10 cellular contexts compared by ENCODE assay signal in the genomic region with DNA sequence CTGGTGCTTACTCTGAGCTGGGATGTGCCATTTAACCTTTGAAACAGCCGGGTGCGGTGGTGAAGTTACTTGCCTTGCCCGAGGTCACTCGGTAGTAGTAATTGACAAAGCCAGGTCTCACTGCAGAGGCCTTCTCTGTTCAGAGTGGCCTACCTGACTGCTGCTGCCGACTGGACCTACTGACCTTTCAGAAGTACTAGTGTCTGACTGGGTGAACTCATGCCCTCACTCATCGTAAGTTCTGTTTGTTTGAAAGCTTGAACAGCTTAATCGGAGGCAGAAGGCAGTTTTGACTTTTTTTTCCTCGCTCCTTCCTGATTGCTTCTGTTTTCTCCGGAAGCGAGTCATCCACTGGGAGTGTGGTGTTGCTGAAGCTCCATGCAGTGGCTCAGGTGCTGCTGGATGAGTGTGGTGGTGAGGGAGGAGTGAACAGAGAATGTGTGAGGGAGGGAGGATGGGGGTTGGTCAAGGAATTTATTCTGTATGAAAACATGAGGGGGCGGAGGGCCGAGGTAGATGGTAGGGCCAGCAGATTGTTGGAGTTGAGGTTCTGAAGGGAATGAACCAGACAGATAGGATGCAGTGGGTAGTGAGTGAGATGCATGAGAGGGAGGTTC. TPM values are rescaled to one million over a fixed set of nuclear protein-coding genes. Genes with fewer than 3 reads are reported as not detected.
DNase-seq lines count a peak whose midpoint lies in the region; ATAC-seq, FAIRE-seq and TF ChIP-seq lines count a peak whose summit lies in the region.
"Had no signal": no experiment of that assay in that cellular context is flagged by ENCODE, and none has a peak within 500 bp of the region (broad histone marks: within the 10 kb centered on the region; RNA-seq: fewer than 3 reads in every experiment).

No MANE protein-coding gene starts in this region.

- DNase-seq in activated CD8-positive, alpha-beta T cell treated with anti-CD3 and anti-CD28 coated beads for 36 hours: no peak
- DNase-seq in activated CD8-positive, alpha-beta T cell treated with anti-CD3 and anti-CD28 coated beads, Interleukin-2, amount 10 ng/mL, durations not matched to agents 7 days and 5 days: no peak
- DNase-seq in K562 (ENCODE audit: extremely low read depth in 1 of 4, low spot score in 3 of 4) (peak; percentile 42 to 57 (median 54)), urothelium cell line (ENCODE audit: low spot score) (peak; percentile 73)
- DNase-seq in activated effector memory CD4-positive, alpha-beta T cell treated with anti-CD3 and anti-CD28 coated beads, Interleukin-2, amount 50 U/mL, for 16 hours: no peak
- DNase-seq in activated CD4-positive, alpha-beta T cell treated with anti-CD3 and anti-CD28 coated beads, Interleukin-2, amount 50 U/mL, for 1 hour: no peak
- DNase-seq: immature natural killer cell had no signal

- peak; percentile 55 for FAIRE-seq in K562 (lab: Jason Lieb, UNC)
- peak; percentile 17 for FAIRE-seq in urothelium cell line (lab: Jason Lieb, UNC)

- no peaks in the 10 kb centered on the region for H3K79me2 ChIP-seq in K562 (ENCODE audit: control insufficient read depth, insufficient read depth, low read length)

- H3K36me3 Mint-ChIP-seq in activated CD8-positive, alpha-beta T cell treated with anti-CD3 and anti-CD28 coated beads for 36 hours (ENCODE audit: low read depth): no peaks in the 10 kb centered on the region
- H3K36me3 Mint-ChIP-seq in activated CD8-positive, alpha-beta T cell treated with anti-CD3 and anti-CD28 coated beads, Interleukin-2, amount 10 ng/mL, durations not matched to agents 7 days and 5 days (ENCODE audit: low read depth): peaks cover 1% of the 10 kb centered on the region
- H3K36me3 Mint-ChIP-seq: immature natural killer cell had no signal

- H3K9ac ChIP-seq in K562 (ENCODE audit: insufficient read depth in 1 of 2, low read depth in 2 of 2, low read length in 2 of 2): peak overlapping the region; percentile 23 to 49; a peak in 2 of 4 replicates
- no peak overlapping the region for H3K9ac ChIP-seq in liver (ENCODE audit: low read depth in 1 of 2, low read length in 2 of 2)

- H3K4me3 ChIP-seq in K562 (no peak overlapping the region), liver (ENCODE audit: low read depth in 1 of 3, low read length in 3 of 3) (no peak overlapping the region)

- H3K9me3 ChIP-seq in K562 (replicated peaks; ENCODE audit: control insufficient read depth, insufficient read depth, low read depth, low read length) (no peaks in the 10 kb centered on the region), liver (ENCODE audit: control insufficient read depth in 4 of 4, low read length in 3 of 4) (no peaks in the 10 kb centered on the region)

- TF ChIP-seq CTCF in activated CD8-positive, alpha-beta T cell treated with anti-CD3 and anti-CD28 coated beads for 36 hours (IDR thresholded peaks at IDR 0.05): no peak
- TF ChIP-seq CTCF in K562 (IDR thresholded peaks at IDR 0.05 in 2 of 3, conservative IDR thresholded peaks at IDR 0.05 in 1 of 3; ENCODE audit: insufficient read depth in 2 of 3, low read depth in 1 of 3, low read length in 3 of 3) (no peak), liver (IDR thresholded peaks at IDR 0.05; ENCODE audit: low read depth, low read length, missing input control) (no peak)

- peak overlapping the region; percentile 84 for H2AFZ ChIP-seq in K562 (ENCODE audit: low read depth, low read length)

- H3K36me3 ChIP-seq in K562 (ENCODE audit: control insufficient read depth, insufficient read depth, low read length): no peaks in the 10 kb centered on the region
- no peaks in the 10 kb centered on the region for H3K36me3 ChIP-seq in liver (ENCODE audit: control insufficient read depth in 4 of 4, insufficient read depth in 3 of 4, low read depth in 1 of 4, low read length in 3 of 4)

- intact Hi-C loops in activated CD8-positive, alpha-beta T cell treated with anti-CD3 and anti-CD28 coated beads for 36 hours (cut with micrococcal nuclease): loop anchor here (10.0 kb wide), 1 partner anchor 48 kb away; the partner anchor contains the start of genes KCNK6 and YIF1B
- intact Hi-C loops in K562 (cut with micrococcal nuclease): no loop called here

- no peaks in the 10 kb centered on the region for H3K27me3 ChIP-seq in K562 (ENCODE audit: control insufficient read depth in 2 of 2, insufficient read depth in 2 of 2, low read length in 2 of 2)
- no peaks in the 10 kb centered on the region for H3K27me3 ChIP-seq in liver (ENCODE audit: control insufficient read depth in 4 of 4, insufficient read depth in 4 of 4, low read length in 3 of 4)

- CTCF ChIA-PET in activated CD8-positive, alpha-beta T cell treated with anti-CD3 and anti-CD28 coated beads for 36 hours (lab: Charles Lee): interaction anchor here (1.7 to 5.3 kb wide), 4 partner anchors 8 to 69 kb away, joined by 4 to 30 read pairs (median 8); partner anchors contain the start of gene CATSPERG
- CTCF ChIA-PET in activated CD8-positive, alpha-beta T cell treated with anti-CD3 and anti-CD28 coated beads, Interleukin-2, amount 10 ng/mL, durations not matched to agents 7 days and 5 days (lab: Charles Lee): interaction anchor here (0.7 to 4.2 kb wide), 5 partner anchors 11 to 68 kb away, joined by 3 to 22 read pairs (median 5); partner anchors contain the start of genes CATSPERG, KCNK6 and PPP1R14A
- CTCF ChIA-PET in K562 (lab: Yijun Ruan, JAX; ENCODE audit: low intra/inter-chr PET ratio): no interaction called here

- no peaks in the 10 kb centered on the region for H3K9me3 Mint-ChIP-seq in activated CD8-positive, alpha-beta T cell treated with anti-CD3 and anti-CD28 coated beads for 36 hours
- no peaks in the 10 kb centered on the region for H3K9me3 Mint-ChIP-seq in activated CD8-positive, alpha-beta T cell treated with anti-CD3 and anti-CD28 coated beads, Interleukin-2, amount 10 ng/mL, durations not matched to agents 7 days and 5 days (ENCODE audit: insufficient read depth)
- H3K9me3 Mint-ChIP-seq: immature natural killer cell had no signal

- no peak for TF ChIP-seq RAD21 in K562 (CRISPR knock-in tag; conservative IDR thresholded peaks at IDR 0.05 in 1 of 2, IDR thresholded peaks at IDR 0.05 in 1 of 2)
- TF ChIP-seq RAD21 in liver (IDR thresholded peaks at IDR 0.05): no peak

- H3K4me2 ChIP-seq in K562 (ENCODE audit: insufficient read depth, low read length): peak overlapping the region; percentile 31; the same call in 1 of the 2 replicates

- H4K20me1 ChIP-seq in K562 (replicated peaks; ENCODE audit: control insufficient read depth, insufficient read depth, low read length): no peaks in the 10 kb centered on the region

- H3K4me1 ChIP-seq in K562 (replicated peaks in 1 of 2; ENCODE audit: control insufficient read depth in 2 of 2, insufficient read depth in 2 of 2, low read length in 2 of 2): peaks cover 47 to 62% of the 10 kb centered on the region in 2 experiments
- H3K4me1 ChIP-seq in liver (ENCODE audit: control insufficient read depth in 4 of 4, insufficient read depth in 4 of 4, low read length in 3 of 4): peaks cover 0 to 12% (median 9%) of the 10 kb centered on the region in 4 donors

- H3K27ac Mint-ChIP-seq in activated CD8-positive, alpha-beta T cell treated with anti-CD3 and anti-CD28 coated beads for 36 hours: no peak overlapping the region
- H3K27ac Mint-ChIP-seq in activated CD8-positive, alpha-beta T cell treated with anti-CD3 and anti-CD28 coated beads, Interleukin-2, amount 10 ng/mL, durations not matched to agents 7 days and 5 days: no peak overlapping the region
- H3K27ac Mint-ChIP-seq: immature natural killer cell had no signal

- TF ChIP-seq POLR2A in K562 (conservative IDR thresholded peaks at IDR 0.05): no peak

- no peak for ATAC-seq in activated CD8-positive, alpha-beta T cell treated with anti-CD3 and anti-CD28 coated beads for 36 hours
- ATAC-seq in activated CD8-positive, alpha-beta T cell treated with anti-CD3 and anti-CD28 coated beads, Interleukin-2, amount 10 ng/mL, durations not matched to agents 7 days and 5 days: no peak
- ATAC-seq in K562 (no peak), GM21528 (IDR thresholded peaks at IDR 0.05; ENCODE audit: low FRiP score, unreplicated experiment) (no peak)

- peak overlapping the region; percentile 35 for H3K4me3 Mint-ChIP-seq in activated CD8-positive, alpha-beta T cell treated with anti-CD3 and anti-CD28 coated beads for 36 hours
- no peak overlapping the region for H3K4me3 Mint-ChIP-seq in activated CD8-positive, alpha-beta T cell treated with anti-CD3 and anti-CD28 coated beads, Interleukin-2, amount 10 ng/mL, durations not matched to agents 7 days and 5 days

- peaks cover 48% of the 10 kb centered on the region for H3K4me1 Mint-ChIP-seq in activated CD8-positive, alpha-beta T cell treated with anti-CD3 and anti-CD28 coated beads for 36 hours (ENCODE audit: low read depth)
- H3K4me1 Mint-ChIP-seq in activated CD8-positive, alpha-beta T cell treated with anti-CD3 and anti-CD28 coated beads, Interleukin-2, amount 10 ng/mL, durations not matched to agents 7 days and 5 days (ENCODE audit: low read depth): peaks cover 27% of the 10 kb centered on the region

- no peak for TF ChIP-seq EP300 in K562 (IDR thresholded peaks at IDR 0.05; ENCODE audit: low read length)

- BruUV-seq in K562 (replicated peaks; lab: Mats Ljungman, UMichigan): no TSS peak

- H3K27me3 Mint-ChIP-seq in activated CD8-positive, alpha-beta T cell treated with anti-CD3 and anti-CD28 coated beads for 36 hours: no peaks in the 10 kb centered on the region
- no peaks in the 10 kb centered on the region for H3K27me3 Mint-ChIP-seq in activated CD8-positive, alpha-beta T cell treated with anti-CD3 and anti-CD28 coated beads, Interleukin-2, amount 10 ng/mL, durations not matched to agents 7 days and 5 days (ENCODE audit: low read depth)

- in situ Hi-C loops in K562 (cut with MboI): no loop called here

- H3K27ac ChIP-seq in K562 (ENCODE audit: extremely low read depth, low read depth, low read length) (peak overlapping the region; percentile 60), liver (ENCODE audit: low read depth in 1 of 2, low read length in 2 of 2) (peak overlapping the region; percentile 31 to 37)
- H3K27ac ChIP-seq: C4-2B had no signal

- 42% methylated on average over 12 of the region's 12 CpGs for WGBS in K562 (ENCODE audit: insufficient coverage, low coverage, missing lambda C conversion rate)
- WGBS in liver: 58% methylated on average over 12 of the region's 12 CpGs

- no peaks in the 10 kb centered on the region for H3K9me1 ChIP-seq in K562 (ENCODE audit: control insufficient read depth, insufficient read depth, low read length)

- POLR2A ChIA-PET in activated CD8-positive, alpha-beta T cell treated with anti-CD3 and anti-CD28 coated beads for 36 hours (lab: Charles Lee): interaction anchor here (1.2 kb wide), 1 partner anchor 22 kb away, joined by 3 read pairs; no protein-coding TSS in a partner anchor
- POLR2A ChIA-PET in activated CD8-positive, alpha-beta T cell treated with anti-CD3 and anti-CD28 coated beads, Interleukin-2, amount 10 ng/mL, durations not matched to agents 7 days and 5 days (lab: Charles Lee): interaction anchor here (0.6 to 2.4 kb wide), 5 partner anchors 14 to 67 kb away, joined by 3 to 5 read pairs (median 3); no protein-coding TSS in a partner anchor
- POLR2A ChIA-PET in K562 (lab: Yijun Ruan, JAX): interaction anchor here (0.6 to 1.7 kb wide), 8 partner anchors 10 to 140 kb away, joined by 3 to 4 read pairs (median 4); partner anchors contain the start of gene FAM98C

RNA-seq across cellular contexts. Expression of gene SPINT2, which starts 2.7 kb away (rescaled TPM):
- 10 to 100 TPM; 56.2 to 68.4 TPM for total RNA-seq in activated CD8-positive, alpha-beta T cell treated with anti-CD3 and anti-CD28 coated beads for 36 hours
- 10 to 100 TPM; 31.5 to 35.1 TPM for total RNA-seq in activated CD8-positive, alpha-beta T cell treated with anti-CD3 and anti-CD28 coated beads, Interleukin-2, amount 10 ng/mL, durations not matched to agents 7 days and 5 days
- 0.49 and 2.1 TPM in 2 replicates for total RNA-seq in K562 (2011; cell fraction: chromatin; rRNA removed; ENCODE audit: low replicate concordance)
- total RNA-seq in K562 (2011; cell fraction: nucleolus; rRNA removed): 1.7 and 3.2 TPM in 2 replicates
- total RNA-seq in K562 (2011; cell fraction: nucleoplasm; rRNA removed): 0.73 and 4.7 TPM in 2 replicates
- total RNA-seq in K562 (2014; rRNA removed) (1.0 and 3.5 TPM in 2 replicates), K562 (2014; rRNA removed; fragmentation: Illumina TruSeq; extraction: Trizol) (0.38 and 0.84 TPM in 2 replicates), K562 (2015; rRNA removed; fragmentation: Illumina TruSeq; extraction: Trizol) (0.65 and 1.4 TPM in 2 replicates), K562 (2021) (1.9 and 2.1 TPM in 2 replicates), liver (10 to 100 TPM in 1 of 2 donors, 1 to 10 TPM in 1; 7.0 to 43.0 TPM)
- polyA plus RNA-seq in K562 (2011; rRNA removed) (4.5 and 4.6 TPM in 2 replicates), K562 (2014; fragmentation: Illumina TruSeq; extraction: Trizol) (3.6 and 4.4 TPM in 2 replicates), K562 (2014; fragmentation: Nextera tagmentation; extraction: Ambion mirVana) (1 to 10 TPM; 3.4 to 4.1 TPM), K562 (2014; rRNA removed) (0.93 and 1.6 TPM in 2 replicates), liver (10 to 100 TPM in 1 of 2 donors, 1 to 10 TPM in 1; 7.1 to 14.2 TPM)
- 3.5 and 6.8 TPM in 2 replicates for polyA plus RNA-seq in K562 (2011; cell fraction: cytosol; rRNA removed)
- 3.8 and 4.9 TPM in 2 replicates for polyA plus RNA-seq in K562 (2011; cell fraction: nucleus; rRNA removed)
- 0.69 and 1.3 TPM in 2 replicates for polyA plus RNA-seq in K562 (2012)
- polyA minus RNA-seq in K562 (2011; rRNA and poly(A)+ RNA removed): 1.9 and 3.0 TPM in 2 replicates
- 4.6 TPM in 1 of 2 replicates, not detected in the other for polyA minus RNA-seq in K562 (2011; cell fraction: cytosol; rRNA and poly(A)+ RNA removed)
- 0.40 and 2.0 TPM in 2 replicates for polyA minus RNA-seq in K562 (2011; cell fraction: nucleus; rRNA and poly(A)+ RNA removed)

RNA-seq across cellular contexts. Expression of gene PPP1R14A, which starts 10.9 kb away (rescaled TPM):
- total RNA-seq in activated CD8-positive, alpha-beta T cell treated with anti-CD3 and anti-CD28 coated beads for 36 hours: 1 to 10 TPM in 1 of 2 experiments, under 1 TPM in 1; 0.60 to 1.5 TPM
- total RNA-seq in activated CD8-positive, alpha-beta T cell treated with anti-CD3 and anti-CD28 coated beads, Interleukin-2, amount 10 ng/mL, durations not matched to agents 7 days and 5 days: not detected
- 6.6 and 11.8 TPM in 2 replicates for total RNA-seq in K562 (2011; cell fraction: chromatin; rRNA removed; ENCODE audit: low replicate concordance)
- total RNA-seq in K562 (2011; cell fraction: nucleolus; rRNA removed): 9.3 and 13.7 TPM in 2 replicates
- total RNA-seq in K562 (2011; cell fraction: nucleoplasm; rRNA removed): 11.6 and 12.5 TPM in 2 replicates
- total RNA-seq in K562 (2014; rRNA removed): 60.7 and 74.0 TPM in 2 replicates
- 0.80 and 1.7 TPM in 2 replicates for total RNA-seq in K562 (2014; rRNA removed; fragmentation: Illumina TruSeq; extraction: Trizol)
- 6.5 and 7.5 TPM in 2 replicates for total RNA-seq in K562 (2015; rRNA removed; fragmentation: Illumina TruSeq; extraction: Trizol)
- total RNA-seq in K562 (2021): 107 TPM in 2 replicates
- polyA plus RNA-seq in K562 (2011; rRNA removed): 24.7 and 26.4 TPM in 2 replicates
- 41.0 and 143 TPM in 2 replicates for polyA plus RNA-seq in K562 (2011; cell fraction: cytosol; rRNA removed)
- 21.3 and 32.8 TPM in 2 replicates for polyA plus RNA-seq in K562 (2011; cell fraction: nucleus; rRNA removed)
- polyA plus RNA-seq in K562 (2012): 67.8 and 104 TPM in 2 replicates
- polyA plus RNA-seq in K562 (2014; fragmentation: Illumina TruSeq; extraction: Trizol): 12.1 and 31.5 TPM in 2 replicates
- polyA plus RNA-seq in K562 (2014; fragmentation: Nextera tagmentation; extraction: Ambion mirVana): 1 to 10 TPM in 1 of 2 experiments, under 1 TPM in 1; 0.44 to 1.1 TPM
- polyA plus RNA-seq in K562 (2014; rRNA removed): 179 and 181 TPM in 2 replicates
- 1.6 and 1.9 TPM in 2 replicates for polyA minus RNA-seq in K562 (2011; rRNA and poly(A)+ RNA removed)
- 10.9 and 22.5 TPM in 2 replicates for polyA minus RNA-seq in K562 (2011; cell fraction: cytosol; rRNA and poly(A)+ RNA removed)
- 5.1 and 10.1 TPM in 2 replicates for polyA minus RNA-seq in K562 (2011; cell fraction: nucleus; rRNA and poly(A)+ RNA removed)
- 1 to 10 TPM; 2.7 to 3.0 TPM for total RNA-seq in liver
- 1 to 10 TPM; 9.7 to 10.0 TPM for polyA plus RNA-seq in liver

RNA-seq across cellular contexts. Expression of gene C19orf33, which starts 37.0 kb away (rescaled TPM):
- not detected for total RNA-seq in activated CD8-positive, alpha-beta T cell treated with anti-CD3 and anti-CD28 coated beads for 36 hours
- not detected for total RNA-seq in activated CD8-positive, alpha-beta T cell treated with anti-CD3 and anti-CD28 coated beads, Interleukin-2, amount 10 ng/mL, durations not matched to agents 7 days and 5 days
- total RNA-seq in K562 (2011; cell fraction: chromatin; rRNA removed; ENCODE audit: low replicate concordance): not detected in 2 replicates
- not detected in 2 replicates for total RNA-seq in K562 (2011; cell fraction: nucleolus; rRNA removed)
- total RNA-seq in K562 (2011; cell fraction: nucleoplasm; rRNA removed): not detected in 2 replicates
- total RNA-seq in K562 (2014; rRNA removed): not detected in 2 replicates
- not detected in 2 replicates for total RNA-seq in K562 (2014; rRNA removed; fragmentation: Illumina TruSeq; extraction: Trizol)
- not detected in 2 replicates for total RNA-seq in K562 (2015; rRNA removed; fragmentation: Illumina TruSeq; extraction: Trizol)
- total RNA-seq in K562 (2021): not detected in 2 replicates
- polyA plus RNA-seq in K562 (2011; rRNA removed): not detected in 2 replicates
- polyA plus RNA-seq in K562 (2011; cell fraction: cytosol; rRNA removed): 0.57 TPM in 1 of 2 replicates, not detected in the other
- polyA plus RNA-seq in K562 (2011; cell fraction: nucleus; rRNA removed): not detected in 2 replicates
- polyA plus RNA-seq in K562 (2012): 0.29 TPM in 1 of 2 replicates, not detected in the other
- polyA plus RNA-seq in K562 (2014; fragmentation: Illumina TruSeq; extraction: Trizol): not detected in 2 replicates
- polyA plus RNA-seq in K562 (2014; fragmentation: Nextera tagmentation; extraction: Ambion mirVana): not detected
- polyA plus RNA-seq in K562 (2014; rRNA removed): 3.2 TPM in 1 of 2 replicates, not detected in the other
- polyA minus RNA-seq in K562 (2011; rRNA and poly(A)+ RNA removed): not detected in 2 replicates
- polyA minus RNA-seq in K562 (2011; cell fraction: cytosol; rRNA and poly(A)+ RNA removed): not detected in 2 replicates
- 0.81 TPM in 1 of 2 replicates, not detected in the other for polyA minus RNA-seq in K562 (2011; cell fraction: nucleus; rRNA and poly(A)+ RNA removed)
- total RNA-seq in liver: 1 to 10 TPM in 1 of 2 donors, not detected in 1; 1.6 TPM
- polyA plus RNA-seq in liver: under 1 TPM in 1 of 2 donors, not detected in 1; 0.36 TPM

RNA-seq across cellular contexts. Expression of gene DPF1, which starts 43.1 kb away (rescaled TPM):
- 1 to 10 TPM in 1 of 2 experiments, under 1 TPM in 1; 0.47 to 1.0 TPM for total RNA-seq in activated CD8-positive, alpha-beta T cell treated with anti-CD3 and anti-CD28 coated beads for 36 hours
- total RNA-seq in activated CD8-positive, alpha-beta T cell treated with anti-CD3 and anti-CD28 coated beads, Interleukin-2, amount 10 ng/mL, durations not matched to agents 7 days and 5 days: under 1 TPM; 0.16 to 0.29 TPM
- 5.0 and 8.4 TPM in 2 replicates for total RNA-seq in K562 (2011; cell fraction: chromatin; rRNA removed; ENCODE audit: low replicate concordance)
- 4.9 and 7.2 TPM in 2 replicates for total RNA-seq in K562 (2011; cell fraction: nucleolus; rRNA removed)
- total RNA-seq in K562 (2011; cell fraction: nucleoplasm; rRNA removed): 5.0 and 6.9 TPM in 2 replicates
- total RNA-seq in K562 (2014; rRNA removed) (4.1 and 4.6 TPM in 2 replicates), K562 (2014; rRNA removed; fragmentation: Illumina TruSeq; extraction: Trizol) (1.1 and 1.6 TPM in 2 replicates), K562 (2015; rRNA removed; fragmentation: Illumina TruSeq; extraction: Trizol) (2.2 and 2.3 TPM in 2 replicates), K562 (2021) (5.7 and 6.2 TPM in 2 replicates), liver (not detected)
- polyA plus RNA-seq in K562 (2011; rRNA removed) (3.1 and 3.6 TPM in 2 replicates), K562 (2014; fragmentation: Illumina TruSeq; extraction: Trizol) (3.8 and 5.0 TPM in 2 replicates), K562 (2014; fragmentation: Nextera tagmentation; extraction: Ambion mirVana) (under 1 TPM; 0.10 to 0.29 TPM), K562 (2014; rRNA removed) (4.2 and 5.5 TPM in 2 replicates), liver (not detected)
- polyA plus RNA-seq in K562 (2011; cell fraction: cytosol; rRNA removed): 5.9 and 11.0 TPM in 2 replicates
- polyA plus RNA-seq in K562 (2011; cell fraction: nucleus; rRNA removed): 5.7 and 8.6 TPM in 2 replicates
- polyA plus RNA-seq in K562 (2012): 1.1 and 3.6 TPM in 2 replicates
- 2.2 and 2.6 TPM in 2 replicates for polyA minus RNA-seq in K562 (2011; rRNA and poly(A)+ RNA removed)
- polyA minus RNA-seq in K562 (2011; cell fraction: cytosol; rRNA and poly(A)+ RNA removed): 1.0 and 2.2 TPM in 2 replicates
- 2.0 and 2.7 TPM in 2 replicates for polyA minus RNA-seq in K562 (2011; cell fraction: nucleus; rRNA and poly(A)+ RNA removed)
- polyA plus RNA-seq: immature natural killer cell had no signal

RNA-seq across cellular contexts. Expression of gene YIF1B, which starts 48.7 kb away (rescaled TPM):
- total RNA-seq in activated CD8-positive, alpha-beta T cell treated with anti-CD3 and anti-CD28 coated beads for 36 hours: 10 to 100 TPM; 75.6 to 79.0 TPM
- 10 to 100 TPM; 66.6 to 72.3 TPM for total RNA-seq in activated CD8-positive, alpha-beta T cell treated with anti-CD3 and anti-CD28 coated beads, Interleukin-2, amount 10 ng/mL, durations not matched to agents 7 days and 5 days
- 108 and 422 TPM in 2 replicates for total RNA-seq in K562 (2011; cell fraction: chromatin; rRNA removed; ENCODE audit: low replicate concordance)
- total RNA-seq in K562 (2011; cell fraction: nucleolus; rRNA removed): 844 and 880 TPM in 2 replicates
- 389 and 454 TPM in 2 replicates for total RNA-seq in K562 (2011; cell fraction: nucleoplasm; rRNA removed)
- total RNA-seq in K562 (2014; rRNA removed): 397 and 458 TPM in 2 replicates
- 92.4 and 102 TPM in 2 replicates for total RNA-seq in K562 (2014; rRNA removed; fragmentation: Illumina TruSeq; extraction: Trizol)
- total RNA-seq in K562 (2015; rRNA removed; fragmentation: Illumina TruSeq; extraction: Trizol): 213 and 217 TPM in 2 replicates
- total RNA-seq in K562 (2021): 329 and 345 TPM in 2 replicates
- 400 and 618 TPM in 2 replicates for polyA plus RNA-seq in K562 (2011; rRNA removed)
- 1,022 and 1,984 TPM in 2 replicates for polyA plus RNA-seq in K562 (2011; cell fraction: cytosol; rRNA removed)
- 645 and 781 TPM in 2 replicates for polyA plus RNA-seq in K562 (2011; cell fraction: nucleus; rRNA removed)
- 339 and 566 TPM in 2 replicates for polyA plus RNA-seq in K562 (2012)
- 323 and 490 TPM in 2 replicates for polyA plus RNA-seq in K562 (2014; fragmentation: Illumina TruSeq; extraction: Trizol)
- 10 to 100 TPM in 1 of 2 experiments, 1 to 10 TPM in 1; 8.5 to 84.7 TPM for polyA plus RNA-seq in K562 (2014; fragmentation: Nextera tagmentation; extraction: Ambion mirVana)
- 586 and 617 TPM in 2 replicates for polyA plus RNA-seq in K562 (2014; rRNA removed)
- polyA minus RNA-seq in K562 (2011; rRNA and poly(A)+ RNA removed): 79.0 and 123 TPM in 2 replicates
- polyA minus RNA-seq in K562 (2011; cell fraction: cytosol; rRNA and poly(A)+ RNA removed): 183 and 249 TPM in 2 replicates
- polyA minus RNA-seq in K562 (2011; cell fraction: nucleus; rRNA and poly(A)+ RNA removed): 64.5 and 82.9 TPM in 2 replicates
- 10 to 100 TPM; 34.1 to 42.8 TPM for total RNA-seq in liver
- polyA plus RNA-seq in liver: 10 to 100 TPM; 43.0 to 74.1 TPM

Comparison
In these comparisons a context has a peak if more than half of its experiments do, and no peak if none do; other contexts are left out.
1. DNase-seq: peak in K562 (4 of 4) and urothelium cell line (single experiment); none in activated CD8-positive, alpha-beta T cell treated with anti-CD3 and anti-CD28 coated beads for 36 hours (single experiment), activated CD8-positive, alpha-beta T cell treated with anti-CD3 and anti-CD28 coated beads, Interleukin-2, amount 10 ng/mL, durations not matched to agents 7 days and 5 days (single experiment), activated effector memory CD4-positive, alpha-beta T cell treated with anti-CD3 and anti-CD28 coated beads, Interleukin-2, amount 50 U/mL, for 16 hours (single experiment) and activated CD4-positive, alpha-beta T cell treated with anti-CD3 and anti-CD28 coated beads, Interleukin-2, amount 50 U/mL, for 1 hour (single experiment).
2. H3K9ac ChIP-seq: peak in K562 (2 of 2); none in liver (0 of 2).